Comparison of ENCODE assay signal across 8 cellular contexts in the genomic region with DNA sequence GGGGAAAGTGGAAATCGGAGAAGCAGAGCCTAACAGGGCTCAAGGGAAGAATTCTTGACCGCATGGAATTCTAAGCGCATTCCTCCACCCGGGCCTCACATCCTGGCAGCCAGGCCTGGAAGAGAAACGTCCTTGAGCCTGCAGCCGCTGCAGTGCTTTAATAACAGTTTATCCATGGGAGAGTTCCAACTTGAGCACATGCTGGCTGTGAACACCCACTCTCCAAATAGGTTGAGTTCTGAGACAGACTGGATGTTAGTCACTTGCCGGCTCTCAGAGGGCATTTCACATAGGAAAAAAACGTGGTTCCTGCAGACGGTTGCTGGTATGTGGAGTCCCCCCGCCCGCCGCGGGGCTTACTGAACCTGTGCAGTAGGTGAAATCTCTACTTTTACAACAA.
DNase-seq lines count a peak whose midpoint lies in the region; ATAC-seq and TF ChIP-seq lines count a peak whose summit lies in the region.

No MANE protein-coding gene starts in this region.

- TF ChIP-seq CTCF in KMS-11 (conservative IDR thresholded peaks at IDR 0.05; ENCODE audit: low read depth, low read length) (no peak), endothelial cell (IDR thresholded peaks at IDR 0.05; ENCODE audit: unreplicated experiment) (no peak)

- no peak overlapping the region for H2BK15ac ChIP-seq in mesenchymal stem cell (ENCODE audit: low read depth, poor library complexity, severe bottlenecking)

- H3K18ac ChIP-seq in mesenchymal stem cell (ENCODE audit: low read depth in 1 of 2, low read length in 2 of 2): peak overlapping the region in 1 of 2 experiments; percentile 87

- no peak overlapping the region for H2AK5ac ChIP-seq in mesenchymal stem cell (ENCODE audit: low read length, severe bottlenecking)

- no peaks in the 10 kb centered on the region for H4K20me1 ChIP-seq in KMS-11 (ENCODE audit: insufficient read depth)

- H3K23ac ChIP-seq in mesenchymal stem cell (ENCODE audit: low read length in 2 of 2): no peak overlapping the region

- peaks cover 60% of the 10 kb centered on the region for H3K4me1 ChIP-seq in ACC112 (ENCODE audit: control insufficient read depth, insufficient read depth, low read length, unreplicated experiment)
- peaks cover 66% of the 10 kb centered on the region for H3K4me1 ChIP-seq in KMS-11 (ENCODE audit: low read depth, poor library complexity, severe bottlenecking)
- peaks cover 29% of the 10 kb centered on the region for H3K4me1 ChIP-seq in mesenchymal stem cell (ENCODE audit: control insufficient read depth, insufficient read depth, low read depth, low read length)

- intact Hi-C loops in activated naive CD4-positive, alpha-beta T cell treated with anti-CD3 and anti-CD28 coated beads for 36 hours (cut with micrococcal nuclease): loop anchor here (5.0 kb wide), 1 partner anchor 116 kb away; no protein-coding TSS in a partner anchor
- intact Hi-C loops in activated CD4-positive, alpha-beta T cell treated with anti-CD3 and anti-CD28 coated beads for 36 hours (cut with DNase I, micrococcal nuclease): loop anchor here (5.0 to 10.0 kb wide), 2 partner anchors 116 to 303 kb away; no protein-coding TSS in a partner anchor

- WGBS in mesenchymal stem cell: under 1% methylated on average over 9 of the region's 13 CpGs

- peak overlapping the region; percentile 7 for H4K91ac ChIP-seq in mesenchymal stem cell (ENCODE audit: low read length)

- peak overlapping the region; percentile 50 for H2BK120ac ChIP-seq in mesenchymal stem cell (ENCODE audit: low read depth, low read length)

- H3K9ac ChIP-seq in KMS-11 (no peak overlapping the region; the same call in 1 of the 2 replicates), mesenchymal stem cell (ENCODE audit: low read length) (peak overlapping the region; percentile 43)

- H3K36me3 ChIP-seq in ACC112 (ENCODE audit: insufficient read depth, low read length) (no peaks in the 10 kb centered on the region), KMS-11 (ENCODE audit: insufficient read depth) (no peaks in the 10 kb centered on the region), mesenchymal stem cell (ENCODE audit: control insufficient read depth in 1 of 2, insufficient read depth in 2 of 2, low read depth in 1 of 2, low read length in 2 of 2) (no peaks in the 10 kb centered on the region)

- H3K4me3 Mint-ChIP-seq in endothelial cell (ENCODE audit: unreplicated experiment): no peak overlapping the region
- H3K4me3 Mint-ChIP-seq in activated naive CD4-positive, alpha-beta T cell treated with anti-CD3 and anti-CD28 coated beads for 36 hours: no peak overlapping the region
- no peak overlapping the region for H3K4me3 Mint-ChIP-seq in activated CD4-positive, alpha-beta T cell treated with anti-CD3 and anti-CD28 coated beads for 36 hours

- H3K79me2 ChIP-seq in ACC112 (ENCODE audit: control insufficient read depth, insufficient read depth, low read length, unreplicated experiment) (no peaks in the 10 kb centered on the region), KMS-11 (ENCODE audit: insufficient read depth, low read depth) (no peaks in the 10 kb centered on the region)

- H4K8ac ChIP-seq in mesenchymal stem cell (ENCODE audit: low read length): no peak overlapping the region

- H3K79me1 ChIP-seq in mesenchymal stem cell (replicated peaks; ENCODE audit: low read length, poor library complexity, severe bottlenecking): peaks cover 2% of the 10 kb centered on the region

- H3K4ac ChIP-seq in mesenchymal stem cell (ENCODE audit: low read depth in 1 of 2, low read length in 2 of 2): peak overlapping the region in 1 of 2 experiments; percentile 75

- H3K27ac Mint-ChIP-seq in endothelial cell (ENCODE audit: unreplicated experiment): peak overlapping the region; percentile 70
- no peak overlapping the region for H3K27ac Mint-ChIP-seq in activated naive CD4-positive, alpha-beta T cell treated with anti-CD3 and anti-CD28 coated beads for 36 hours
- H3K27ac Mint-ChIP-seq in activated CD4-positive, alpha-beta T cell treated with anti-CD3 and anti-CD28 coated beads for 36 hours: no peak overlapping the region

- no peaks in the 10 kb centered on the region for H3K27me3 Mint-ChIP-seq in endothelial cell (ENCODE audit: unreplicated experiment)
- H3K27me3 Mint-ChIP-seq in activated naive CD4-positive, alpha-beta T cell treated with anti-CD3 and anti-CD28 coated beads for 36 hours (ENCODE audit: low read depth): peaks cover 12% of the 10 kb centered on the region
- peaks cover 26% of the 10 kb centered on the region for H3K27me3 Mint-ChIP-seq in activated CD4-positive, alpha-beta T cell treated with anti-CD3 and anti-CD28 coated beads for 36 hours

- no peaks in the 10 kb centered on the region for H3K36me3 Mint-ChIP-seq in endothelial cell (ENCODE audit: low read depth, unreplicated experiment)
- H3K36me3 Mint-ChIP-seq in activated naive CD4-positive, alpha-beta T cell treated with anti-CD3 and anti-CD28 coated beads for 36 hours (ENCODE audit: low read depth): no peaks in the 10 kb centered on the region
- no peaks in the 10 kb centered on the region for H3K36me3 Mint-ChIP-seq in activated CD4-positive, alpha-beta T cell treated with anti-CD3 and anti-CD28 coated beads for 36 hours (ENCODE audit: low read depth)

- no peaks in the 10 kb centered on the region for H3K9me3 Mint-ChIP-seq in endothelial cell (ENCODE audit: unreplicated experiment)
- H3K9me3 Mint-ChIP-seq in activated naive CD4-positive, alpha-beta T cell treated with anti-CD3 and anti-CD28 coated beads for 36 hours: no peaks in the 10 kb centered on the region
- H3K9me3 Mint-ChIP-seq in activated CD4-positive, alpha-beta T cell treated with anti-CD3 and anti-CD28 coated beads for 36 hours (ENCODE audit: low read depth): no peaks in the 10 kb centered on the region

- H2BK12ac ChIP-seq in mesenchymal stem cell (ENCODE audit: low read length in 2 of 2): no peak overlapping the region

- H2AFZ ChIP-seq in ACC112 (ENCODE audit: low read length, unreplicated experiment) (no peak overlapping the region), KMS-11 (ENCODE audit: low read depth) (peak overlapping the region; percentile 57), mesenchymal stem cell (ENCODE audit: low read depth, low read length) (no peak overlapping the region)

- ATAC-seq in HG03108 (IDR thresholded peaks at IDR 0.05; ENCODE audit: unreplicated experiment): no peak
- no peak for ATAC-seq in activated CD4-positive, alpha-beta T cell treated with anti-CD3 and anti-CD28 coated beads for 36 hours

- H3K27me3 ChIP-seq in ACC112 (ENCODE audit: insufficient read depth, low read length): no peaks in the 10 kb centered on the region
- no peaks in the 10 kb centered on the region for H3K27me3 ChIP-seq in KMS-11 (ENCODE audit: insufficient read depth, low read depth)
- H3K27me3 ChIP-seq in mesenchymal stem cell (ENCODE audit: control insufficient read depth in 1 of 2, insufficient read depth in 1 of 2, low read length in 2 of 2): no peaks in the 10 kb centered on the region

- peak overlapping the region; percentile 90 for H2BK5ac ChIP-seq in mesenchymal stem cell (ENCODE audit: low read depth, low read length, poor library complexity, severe bottlenecking)

- peak; percentile 56 for DNase-seq in endothelial cell (ENCODE audit: low spot score)
- DNase-seq in mesenchymal stem cell: peak; percentile 98
- DNase-seq in activated naive CD4-positive, alpha-beta T cell treated with anti-CD3 and anti-CD28 coated beads for 36 hours: no peak
- no peak for DNase-seq in activated CD4-positive, alpha-beta T cell treated with anti-CD3 and anti-CD28 coated beads for 36 hours
- no peak for DNase-seq in activated gamma-delta T cell (lab: John Stamatoyannopoulos, UW)

- H3K27ac ChIP-seq in ACC112 (ENCODE audit: low read depth, low read length) (peak overlapping the region; percentile 91), KMS-11 (no peak overlapping the region), mesenchymal stem cell (ENCODE audit: low read length, poor library complexity, severe bottlenecking) (peak overlapping the region; percentile 99)

- peaks cover 56% of the 10 kb centered on the region for H3K4me1 Mint-ChIP-seq in endothelial cell (ENCODE audit: unreplicated experiment)
- H3K4me1 Mint-ChIP-seq in activated naive CD4-positive, alpha-beta T cell treated with anti-CD3 and anti-CD28 coated beads for 36 hours (ENCODE audit: low read depth): peaks cover 42% of the 10 kb centered on the region
- H3K4me1 Mint-ChIP-seq in activated CD4-positive, alpha-beta T cell treated with anti-CD3 and anti-CD28 coated beads for 36 hours: peaks cover 50% of the 10 kb centered on the region

- CTCF ChIA-PET in activated naive CD4-positive, alpha-beta T cell treated with anti-CD3 and anti-CD28 coated beads for 36 hours (lab: Charles Lee): interaction anchor here (0.7 to 9.4 kb wide), 16 partner anchors 10 to 496 kb away, joined by 3 to 331 read pairs (median 4); partner anchors contain the start of genes IL6 and TOMM7
- CTCF ChIA-PET in activated CD4-positive, alpha-beta T cell treated with anti-CD3 and anti-CD28 coated beads for 36 hours (lab: Charles Lee): interaction anchor here (0.6 to 13.8 kb wide), 22 partner anchors 8 to 1219 kb away, joined by 3 to 311 read pairs (median 6); partner anchors contain the start of gene IL6

- H3K4me3 ChIP-seq in ACC112 (ENCODE audit: low read depth, low read length) (peak overlapping the region; percentile 47; the same call in 1 of the 2 replicates), KMS-11 (IDR thresholded peaks at IDR 0.05; ENCODE audit: insufficient read depth, low read depth, low read length) (no peak overlapping the region), mesenchymal stem cell (ENCODE audit: insufficient read depth in 1 of 2, low read depth in 1 of 2, low read length in 2 of 2) (no peak overlapping the region)

- H3K4me2 ChIP-seq in KMS-11: peak overlapping the region; percentile 88
- H3K4me2 ChIP-seq in mesenchymal stem cell (ENCODE audit: low read length, poor library complexity, severe bottlenecking): no peak overlapping the region

- H3K9me3 ChIP-seq in mesenchymal stem cell (ENCODE audit: control insufficient read depth, low read length): no peaks in the 10 kb centered on the region

- H3K14ac ChIP-seq in mesenchymal stem cell (ENCODE audit: low read length in 2 of 2): no peak overlapping the region

- POLR2A ChIA-PET in activated CD4-positive, alpha-beta T cell treated with anti-CD3 and anti-CD28 coated beads for 36 hours (lab: Charles Lee): no interaction called here

Comparison
In these comparisons a context has a peak if more than half of its experiments do, and no peak if none do; other contexts are left out.
1. DNase-seq: peak in endothelial cell (single experiment) and mesenchymal stem cell (single experiment); none in activated naive CD4-positive, alpha-beta T cell treated with anti-CD3 and anti-CD28 coated beads for 36 hours (single experiment), activated CD4-positive, alpha-beta T cell treated with anti-CD3 and anti-CD28 coated beads for 36 hours (single experiment) and activated gamma-delta T cell (single experiment).